Comparison of ENCODE assay signal across 8 cellular contexts in the genomic region with DNA sequence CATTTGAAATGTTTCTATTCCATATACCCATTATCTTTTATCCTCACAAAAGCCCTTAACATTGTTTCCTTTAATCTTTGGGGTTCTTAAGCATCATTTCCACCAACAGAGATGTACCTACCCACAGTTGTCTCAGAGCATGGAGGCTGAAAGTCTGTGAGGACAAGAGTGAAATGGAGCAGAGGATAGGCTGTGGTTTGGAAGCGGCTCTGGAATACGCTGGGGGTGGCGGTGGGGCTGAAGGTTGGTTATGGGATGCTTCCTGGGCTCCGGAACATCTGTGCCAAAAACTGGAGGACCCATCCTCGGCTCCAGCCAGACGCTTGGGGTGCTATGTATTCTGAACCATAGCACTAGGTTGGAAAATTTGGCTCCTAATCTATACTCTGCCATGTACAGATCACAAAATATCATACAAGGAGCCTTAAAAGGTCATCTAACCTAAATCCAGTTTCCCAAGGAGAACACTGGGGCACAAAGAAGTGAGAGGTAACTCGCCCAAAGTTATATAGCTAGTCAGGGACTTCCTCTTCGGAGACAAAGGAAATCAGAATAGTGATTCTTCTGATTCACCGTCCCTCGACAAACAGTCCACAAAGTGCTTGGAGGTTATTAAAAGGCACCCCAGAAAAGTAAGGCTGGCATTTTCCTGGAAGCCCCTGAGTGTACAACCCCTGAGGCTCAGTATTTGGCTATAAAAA. TPM values are rescaled to one million over a fixed set of nuclear protein-coding genes. Genes with fewer than 3 reads are reported as not detected.
A peak's percentile ranks its signal among the peaks of the same experiment; 100 is the strongest.
DNase-seq lines count a peak whose midpoint lies in the region; ATAC-seq and TF ChIP-seq lines count a peak whose summit lies in the region.

No MANE protein-coding gene starts in this region.

- 72% methylated on average over 10 of the region's 10 CpGs for WGBS in esophagus muscularis mucosa
- whole genome bisulfite sequencing in prostate gland, result 60% methylated on average over 10 of the region's 10 CpGs

- no peaks in the 10 kb centered on the region for H4K20me1 ChIP-seq in DOHH2 (ENCODE audit: control insufficient read depth, insufficient read depth, low read depth, low read length)

- ATAC-seq in GM21528 (IDR thresholded peaks at IDR 0.05; ENCODE audit: low FRiP score, unreplicated experiment), result no peak

- TF ChIP-seq EP300 in esophagus muscularis mucosa (IDR thresholded peaks at IDR 0.05), result no peak

- TF ChIP-seq CTCF in DOHH2 (IDR thresholded peaks at IDR 0.05; ENCODE audit: low read depth, low read length, poor library complexity, severe bottlenecking), result no peak
- TF ChIP-seq CTCF in Peyer's patch (IDR thresholded peaks at IDR 0.05), result no peak
- no peak for TF ChIP-seq CTCF in esophagus muscularis mucosa (IDR thresholded peaks at IDR 0.05)
- TF ChIP-seq CTCF in prostate gland (IDR thresholded peaks at IDR 0.05), result no peak

- H3K4me3 ChIP-seq in DOHH2 (ENCODE audit: low read length) (peak overlapping the region; percentile 83), Peyer's patch (peak overlapping the region; percentile 76 to 96 (median 82)), esophagus muscularis mucosa (peak overlapping the region; percentile 69 to 84 (median 82)), prostate gland (peak overlapping the region; percentile 51 to 63)

- H3K4me1 ChIP-seq in DOHH2 (ENCODE audit: control insufficient read depth, low read length) (peaks cover 31% of the 10 kb centered on the region), Peyer's patch (peaks cover 0 to 16% (median 2%) of the 10 kb centered on the region in 4 donors), esophagus muscularis mucosa (peaks cover 27 to 40% (median 35%) of the 10 kb centered on the region in 4 donors), prostate gland (replicated peaks) (no peaks in the 10 kb centered on the region)

- intact Hi-C loops in esophagus muscularis mucosa (cut with DNase I), result loop anchor here (10.0 kb wide), 2 partner anchors 175 to 1145 kb away; partner anchors contain the start of gene SDR39U1
- intact Hi-C loops in prostate gland (cut with DNase I), result loop anchor here (10.0 kb wide), 1 partner anchor 175 kb away; no protein-coding TSS in a partner anchor

- no peaks in the 10 kb centered on the region for H3K9me2 ChIP-seq in DOHH2 (replicated peaks; ENCODE audit: control insufficient read depth, low read length)

- no peak overlapping the region for H3K27ac ChIP-seq in DOHH2 (ENCODE audit: low read depth, low read length)
- peak overlapping the region; percentile 97 to 100 (median 100) for H3K27ac ChIP-seq in Peyer's patch
- H3K27ac ChIP-seq in esophagus muscularis mucosa (replicated peaks in 1 of 4), result peak overlapping the region; percentile 94 to 100 (median 99)
- H3K27ac ChIP-seq in prostate gland, result peak overlapping the region; percentile 98 to 99

- H3K27me3 ChIP-seq in DOHH2 (ENCODE audit: control insufficient read depth, low read length), result no peaks in the 10 kb centered on the region
- no peaks in the 10 kb centered on the region for H3K27me3 ChIP-seq in Peyer's patch
- H3K27me3 ChIP-seq in esophagus muscularis mucosa, result no peaks in the 10 kb centered on the region
- no peaks in the 10 kb centered on the region for H3K27me3 ChIP-seq in prostate gland (replicated peaks; ENCODE audit: insufficient read depth)

- peaks cover 21% of the 10 kb centered on the region for H3F3A ChIP-seq in DOHH2 (ENCODE audit: control insufficient read depth, insufficient read depth)

- H3K36me3 ChIP-seq in DOHH2 (ENCODE audit: control insufficient read depth, low read length) (peaks cover 47% of the 10 kb centered on the region), Peyer's patch (peaks cover 0 to 19% (median 0%) of the 10 kb centered on the region in 3 donors), esophagus muscularis mucosa (peaks cover 0 to 23% (median 7%) of the 10 kb centered on the region in 4 donors), prostate gland (no peaks in the 10 kb centered on the region)

- DNase-seq in Peyer's patch (no peak), esophagus muscularis mucosa (ENCODE audit: extremely low spot score) (no peak), prostate gland (ENCODE audit: low spot score) (no peak), LoVo (ENCODE audit: low spot score) (no peak), NCI-H2107 treated with DMSO at 0.1 percent for 48 hours (lab: John Stamatoyannopoulos, UW; ENCODE audit: unreplicated experiment) (no peak)
- DNase-seq in stimulated activated CD8-positive, alpha-beta memory T cell treated with anti-CD3 and anti-CD28 coated beads, Interleukin-4, amount 100 ng/mL, for 48 hours, result no peak

- peaks cover 19% of the 10 kb centered on the region for H3K79me2 ChIP-seq in DOHH2 (ENCODE audit: control insufficient read depth, low read length)

- H3K9me3 ChIP-seq in DOHH2 (ENCODE audit: control insufficient read depth, insufficient read depth, low read length) (no peaks in the 10 kb centered on the region), Peyer's patch (no peaks in the 10 kb centered on the region), esophagus muscularis mucosa (no peaks in the 10 kb centered on the region), prostate gland (no peaks in the 10 kb centered on the region)

- TF ChIP-seq POLR2A in Peyer's patch (IDR thresholded peaks at IDR 0.05) (no peak), esophagus muscularis mucosa (IDR thresholded peaks at IDR 0.05; ENCODE audit: low read depth) (no peak), prostate gland (IDR thresholded peaks at IDR 0.05) (no peak)

- H3K4me2 ChIP-seq in DOHH2 (ENCODE audit: low read length), result peak overlapping the region; percentile 78

RNA-seq across cellular contexts. Expression of gene PPP1R3E, which starts 2.5 kb away (rescaled TPM):
- total RNA-seq in Peyer's patch (10 to 100 TPM; 16.5 to 39.2 (median 21.4) TPM), esophagus muscularis mucosa (1 to 10 TPM; 5.4 to 6.3 (median 5.5) TPM), prostate gland (10 to 100 TPM in 1 of 2 donors, 1 to 10 TPM in 1; 4.9 to 20.2 TPM)

RNA-seq across cellular contexts. Expression of gene BCL2L2, which starts 6.5 kb away (rescaled TPM):
- total RNA-seq in Peyer's patch, result 10 to 100 TPM; 29.9 to 43.1 (median 32.0) TPM
- total RNA-seq in esophagus muscularis mucosa, result 100 to 1,000 TPM in 3 of 4 donors, 10 to 100 TPM in 1; 92.8 to 132 (median 121) TPM
- total RNA-seq in prostate gland, result 10 to 100 TPM; 45.4 to 87.3 TPM

RNA-seq across cellular contexts. Expression of gene HOMEZ, which starts 14.2 kb away (rescaled TPM):
- total RNA-seq in Peyer's patch (10 to 100 TPM; 10.5 to 23.9 (median 15.0) TPM), esophagus muscularis mucosa (10 to 100 TPM in 3 of 4 donors, 1 to 10 TPM in 1; 8.3 to 14.2 (median 12.4) TPM), prostate gland (10 to 100 TPM; 15.3 to 22.0 TPM)

RNA-seq across cellular contexts. Expression of gene PABPN1, which starts 21.1 kb away (rescaled TPM):
- 100 to 1,000 TPM in 3 of 4 donors, 10 to 100 TPM in 1; 79.3 to 149 (median 116) TPM for total RNA-seq in Peyer's patch
- 10 to 100 TPM; 44.6 to 68.1 (median 53.9) TPM for total RNA-seq in esophagus muscularis mucosa
- 100 to 1,000 TPM in 1 of 2 donors, 10 to 100 TPM in 1; 62.7 to 113 TPM for total RNA-seq in prostate gland

RNA-seq across cellular contexts. Expression of gene SLC22A17, which starts 52.6 kb away (rescaled TPM):
- 10 to 100 TPM in 1 of 4 donors, 1 to 10 TPM in 3; 1.6 to 19.0 (median 5.2) TPM for total RNA-seq in Peyer's patch
- total RNA-seq in esophagus muscularis mucosa, result 10 to 100 TPM; 12.5 to 36.9 (median 24.9) TPM
- 100 to 1,000 TPM; 207 to 351 TPM for total RNA-seq in prostate gland
